Comparison of ENCODE assay signal across 8 cellular contexts in genomic region chr11:123640677-123641494, GRCh38. TPM values are rescaled to one million over a fixed set of nuclear protein-coding genes. Genes with fewer than 3 reads are reported as not detected.
DNase-seq lines count a peak whose midpoint lies in the region; TF ChIP-seq lines count a peak whose summit lies in the region.

No MANE protein-coding gene starts in this region.

- 24 to 29% methylated on average over 22 of the region's 22 CpGs for WGBS in lower leg skin, 2 donors

- TF ChIP-seq CTCF in GM20000 (IDR thresholded peaks at IDR 0.05; ENCODE audit: extremely low read depth, missing control alignments) (peak; percentile 68), lower leg skin (IDR thresholded peaks at IDR 0.05) (no peak)

- no peak for TF ChIP-seq POLR2A in lower leg skin (IDR thresholded peaks at IDR 0.05)

- intact Hi-C loops in lower leg skin (cut with DNase I; ENCODE audit: low total_unique reads): loop anchor here (5.0 kb wide), 1 partner anchor 66 kb away; no protein-coding TSS in a partner anchor

- no peak overlapping the region for H3K4me3 ChIP-seq in Jurkat, Clone E6-1 (ENCODE audit: low read length)
- no peak overlapping the region for H3K4me3 ChIP-seq in lower leg skin (ENCODE audit: low read depth, poor library complexity, severe bottlenecking)

- peak; percentile 5 for DNase-seq in COR-L47 (lab: John Stamatoyannopoulos, UW)
- DNase-seq in GM20000 (ENCODE audit: low spot score): peak; percentile 76
- DNase-seq in Jurkat, Clone E6-1 (ENCODE audit: low read depth, low spot score): peak; percentile 36
- DNase-seq in T follicular helper cell (ENCODE audit: low read depth): peak; percentile 17
- peak; percentile 64 for DNase-seq in astrocyte of the hippocampus (ENCODE audit: low read depth, low spot score)
- peak; percentile 40 for DNase-seq in iris pigment epithelial cell (ENCODE audit: low read depth)
- DNase-seq in stimulated activated CD4-positive, alpha-beta T cell treated with anti-CD3 and anti-CD28 coated beads, Interleukin-4, amount 100 ng/mL, for 4 hours: peak; percentile 20 to 34
- no peak for DNase-seq in lower leg skin (ENCODE audit: low spot score in 2 of 2)

RNA-seq across cellular contexts. Expression of gene SCN3B, which starts 13.5 kb away (rescaled TPM):
- not detected for polyA plus RNA-seq in Jurkat, Clone E6-1 (2012; ENCODE audit: insufficient read depth, insufficient read length)
- 1 to 10 TPM in 2 of 4 donors, under 1 TPM in 2; 0.51 to 5.1 (median 0.92) TPM for total RNA-seq in lower leg skin

Comparison
In these comparisons a context has a peak if more than half of its experiments do, and no peak if none do; other contexts are left out.
1. DNase-seq: peak in COR-L47 (single experiment), GM20000 (single experiment), Jurkat, Clone E6-1 (single experiment), T follicular helper cell (single experiment), astrocyte of the hippocampus (single experiment), iris pigment epithelial cell (single experiment) and stimulated activated CD4-positive, alpha-beta T cell treated with anti-CD3 and anti-CD28 coated beads, Interleukin-4, amount 100 ng/mL, for 4 hours (2 of 2); none in lower leg skin (0 of 2).